ENCODE assay signal across 15 cellular contexts in genomic region chr14:68427550-68427890, GRCh38.
DNase-seq lines count a peak whose midpoint lies in the region; ATAC-seq, FAIRE-seq and TF ChIP-seq lines count a peak whose summit lies in the region.
"Had no signal": no experiment of that assay in that cellular context is flagged by ENCODE, and none has a peak within 500 bp of the region (broad histone marks: within the 10 kb centered on the region; RNA-seq: fewer than 3 reads in every experiment).

No MANE protein-coding gene starts in this region.

- no peaks in the 10 kb centered on the region for H4K20me1 ChIP-seq in HepG2 (ENCODE audit: insufficient read depth, low read length)

- intact Hi-C loops in HepG2 (cut with micrococcal nuclease; ENCODE audit: unreplicated experiment) (no loop called here), right lobe of liver (cut with DNase I) (no loop called here), left colon (cut with DNase I, micrococcal nuclease) (no loop called here)

- no peak overlapping the region for H3K4me2 ChIP-seq in HepG2 (ENCODE audit: low read depth, low read length)

- no peak overlapping the region for H3K27ac Mint-ChIP-seq in stimulated activated naive CD8-positive, alpha-beta T cell treated with anti-CD3 and anti-CD28 coated beads, Interleukin-15, amount 100 ng/mL, for 72 hours
- H3K27ac Mint-ChIP-seq: B cell; CD4-positive, alpha-beta T cell; HFFc6 had no signal

- H3K4me3 ChIP-seq in HepG2 (replicated peaks in 1 of 3; ENCODE audit: insufficient read depth in 1 of 3, low read depth in 2 of 3, low read length in 3 of 3) (no peak overlapping the region), right lobe of liver (no peak overlapping the region)
- H3K4me3 ChIP-seq: HAP-1 had no signal

- no peak for TF ChIP-seq CTCF in HepG2 (CRISPR knock-in tag; IDR thresholded peaks at IDR 0.05)
- no peak for TF ChIP-seq CTCF in right lobe of liver (IDR thresholded peaks at IDR 0.05)

- FAIRE-seq in HepG2 (lab: Jason Lieb, UNC), result peak; percentile 15
- peak; percentile 14 for FAIRE-seq in RCC 7860 (lab: Jason Lieb, UNC)
- FAIRE-seq: H1 had no signal

- ATAC-seq in HepG2 (no peak), right lobe of liver (no peak), left colon (peak; percentile 70)
- no peak for ATAC-seq in stimulated activated naive CD8-positive, alpha-beta T cell treated with anti-CD3 and anti-CD28 coated beads, Interleukin-15, amount 100 ng/mL, for 72 hours

- peaks cover 0 to 6% of the 10 kb centered on the region in 2 donors for H3K9me3 Mint-ChIP-seq in stimulated activated naive CD8-positive, alpha-beta T cell treated with anti-CD3 and anti-CD28 coated beads, Interleukin-15, amount 100 ng/mL, for 72 hours
- H3K9me3 Mint-ChIP-seq: CD4-positive, alpha-beta T cell had no signal

- H3K4me1 Mint-ChIP-seq in stimulated activated naive CD8-positive, alpha-beta T cell treated with anti-CD3 and anti-CD28 coated beads, Interleukin-15, amount 100 ng/mL, for 72 hours, result no peaks in the 10 kb centered on the region

- in situ Hi-C loops in HepG2 (cut with HindIII; ENCODE audit: extremely low pct_ligation_motif_present, low pct_unique_long_range_greater_than_20kb), result no loop called here

- TF ChIP-seq POLR2A in HepG2 (IDR thresholded peaks at IDR 0.05; ENCODE audit: insufficient read depth in 1 of 2, low read depth in 2 of 2, low read length in 2 of 2), result no peak
- TF ChIP-seq POLR2A in right lobe of liver (IDR thresholded peaks at IDR 0.05), result no peak

- H2AFZ ChIP-seq in HepG2 (ENCODE audit: low read length), result no peak overlapping the region

- no peaks in the 10 kb centered on the region for H3K79me2 ChIP-seq in HepG2 (ENCODE audit: insufficient read depth, low read length)

- H3K36me3 ChIP-seq in HepG2 (replicated peaks in 1 of 2; ENCODE audit: control insufficient read depth in 1 of 2, insufficient read depth in 2 of 2, low read length in 2 of 2) (no peaks in the 10 kb centered on the region), right lobe of liver (no peaks in the 10 kb centered on the region)
- H3K36me3 ChIP-seq: HAP-1 had no signal

- no peaks in the 10 kb centered on the region for H3K27me3 Mint-ChIP-seq in stimulated activated naive CD8-positive, alpha-beta T cell treated with anti-CD3 and anti-CD28 coated beads, Interleukin-15, amount 100 ng/mL, for 72 hours
- H3K27me3 Mint-ChIP-seq: B cell; CD4-positive, alpha-beta T cell had no signal

- POLR2A ChIA-PET in HepG2 (lab: Yijun Ruan, JAX), result no interaction called here

- DNase-seq in HepG2 (ENCODE audit: low spot score), result peak; percentile 23
- DNase-seq in right lobe of liver, result no peak
- DNase-seq in RCC 7860 (ENCODE audit: low spot score), result no peak
- no peak for DNase-seq in left colon
- DNase-seq in middle frontal gyrus (ENCODE audit: extremely low spot score, low spot score), result no peak
- DNase-seq in stimulated activated naive CD8-positive, alpha-beta T cell treated with anti-CD3 and anti-CD28 coated beads, Interleukin-15, amount 100 ng/mL, for 72 hours, result no peak
- no peak for DNase-seq in germinal center (ENCODE audit: low spot score)
- DNase-seq: C1 segment of cervical spinal cord; CD4-positive, alpha-beta T cell; DND-41; GDM1; HFFc6 had no signal

- TF ChIP-seq EP300 in HepG2 (IDR thresholded peaks at IDR 0.05; ENCODE audit: low read depth in 2 of 2, low read length in 2 of 2) (no peak), HepG2 (CRISPR knock-in tag; IDR thresholded peaks at IDR 0.05; ENCODE audit: borderline replicate concordance) (no peak)

- H3K27me3 ChIP-seq in HepG2 (ENCODE audit: control insufficient read depth in 1 of 2, insufficient read depth in 2 of 2, low read length in 2 of 2) (no peaks in the 10 kb centered on the region), right lobe of liver (no peaks in the 10 kb centered on the region)

- H3K9me3 ChIP-seq in HepG2 (ENCODE audit: low read length) (no peaks in the 10 kb centered on the region), right lobe of liver (no peaks in the 10 kb centered on the region)
- H3K9me3 ChIP-seq: HAP-1 had no signal

- peaks cover 15% of the 10 kb centered on the region; the same call in 1 of the 2 replicates for H3K4me1 ChIP-seq in HepG2 (ENCODE audit: insufficient read depth, low read length)
- H3K4me1 ChIP-seq in right lobe of liver, result no peaks in the 10 kb centered on the region
- H3K4me1 ChIP-seq: HAP-1 had no signal

- H3K27ac ChIP-seq in HepG2 (ENCODE audit: extremely low read length, insufficient read depth, low read length) (no peak overlapping the region), right lobe of liver (no peak overlapping the region)

- BruUV-seq in HepG2 (replicated peaks; lab: Mats Ljungman, UMichigan), result no TSS peak

- no peak overlapping the region for H3K9ac ChIP-seq in HepG2 (ENCODE audit: insufficient read depth, low read depth, low read length)

- no peak overlapping the region for H3K4me3 Mint-ChIP-seq in stimulated activated naive CD8-positive, alpha-beta T cell treated with anti-CD3 and anti-CD28 coated beads, Interleukin-15, amount 100 ng/mL, for 72 hours
- H3K4me3 Mint-ChIP-seq: B cell; CD4-positive, alpha-beta T cell; HFFc6 had no signal

- CTCF ChIA-PET in HepG2 (lab: Yijun Ruan, JAX; ENCODE audit: low intra/inter-chr PET ratio, low total read pairs), result no interaction called here

- no peak for TF ChIP-seq RAD21 in HepG2 (CRISPR knock-in tag; IDR thresholded peaks at IDR 0.05)

TF ChIP-seq in HepG2, 621 proteins besides CTCF, POLR2A, EP300 and RAD21:
- TF ChIP-seq EED (CRISPR knock-in tag; IDR thresholded peaks at IDR 0.05) (no peak), KDM4B (CRISPR knock-in tag; IDR thresholded peaks at IDR 0.05) (no peak), ARID2 (CRISPR knock-in tag; IDR thresholded peaks at IDR 0.05; ENCODE audit: borderline replicate concordance) (no peak), ZNF777 (CRISPR knock-in tag; IDR thresholded peaks at IDR 0.05) (no peak), BCL3 (CRISPR knock-in tag; IDR thresholded peaks at IDR 0.05) (no peak), GLMP (CRISPR knock-in tag; IDR thresholded peaks at IDR 0.05; ENCODE audit: borderline replicate concordance) (no peak), ZNF124 (CRISPR knock-in tag; IDR thresholded peaks at IDR 0.05) (no peak), ZFP82 (CRISPR knock-in tag; IDR thresholded peaks at IDR 0.05; ENCODE audit: borderline replicate concordance) (no peak), ZNF496 (CRISPR knock-in tag; IDR thresholded peaks at IDR 0.05; ENCODE audit: insufficient replicate concordance) (no peak)
- TF ChIP-seq, protein P1, sequence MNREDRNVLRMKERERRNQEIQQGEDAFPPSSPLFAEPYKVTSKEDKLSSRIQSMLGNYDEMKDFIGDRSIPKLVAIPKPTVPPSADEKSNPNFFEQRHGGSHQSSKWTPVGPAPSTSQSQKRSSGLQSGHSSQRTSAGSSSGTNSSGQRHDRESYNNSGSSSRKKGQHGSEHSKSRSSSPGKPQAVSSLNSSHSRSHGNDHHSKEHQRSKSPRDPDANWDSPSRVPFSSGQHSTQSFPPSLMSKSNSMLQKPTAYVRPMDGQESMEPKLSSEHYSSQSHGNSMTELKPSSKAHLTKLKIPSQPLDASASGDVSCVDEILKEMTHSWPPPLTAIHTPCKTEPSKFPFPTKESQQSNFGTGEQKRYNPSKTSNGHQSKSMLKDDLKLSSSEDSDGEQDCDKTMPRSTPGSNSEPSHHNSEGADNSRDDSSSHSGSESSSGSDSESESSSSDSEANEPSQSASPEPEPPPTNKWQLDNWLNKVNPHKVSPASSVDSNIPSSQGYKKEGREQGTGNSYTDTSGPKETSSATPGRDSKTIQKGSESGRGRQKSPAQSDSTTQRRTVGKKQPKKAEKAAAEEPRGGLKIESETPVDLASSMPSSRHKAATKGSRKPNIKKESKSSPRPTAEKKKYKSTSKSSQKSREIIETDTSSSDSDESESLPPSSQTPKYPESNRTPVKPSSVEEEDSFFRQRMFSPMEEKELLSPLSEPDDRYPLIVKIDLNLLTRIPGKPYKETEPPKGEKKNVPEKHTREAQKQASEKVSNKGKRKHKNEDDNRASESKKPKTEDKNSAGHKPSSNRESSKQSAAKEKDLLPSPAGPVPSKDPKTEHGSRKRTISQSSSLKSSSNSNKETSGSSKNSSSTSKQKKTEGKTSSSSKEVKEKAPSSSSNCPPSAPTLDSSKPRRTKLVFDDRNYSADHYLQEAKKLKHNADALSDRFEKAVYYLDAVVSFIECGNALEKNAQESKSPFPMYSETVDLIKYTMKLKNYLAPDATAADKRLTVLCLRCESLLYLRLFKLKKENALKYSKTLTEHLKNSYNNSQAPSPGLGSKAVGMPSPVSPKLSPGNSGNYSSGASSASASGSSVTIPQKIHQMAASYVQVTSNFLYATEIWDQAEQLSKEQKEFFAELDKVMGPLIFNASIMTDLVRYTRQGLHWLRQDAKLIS (CRISPR knock-in tag; IDR thresholded peaks at IDR 0.05), result no peak
